ENCODE assay signal across 17 cellular contexts in the genomic region with DNA sequence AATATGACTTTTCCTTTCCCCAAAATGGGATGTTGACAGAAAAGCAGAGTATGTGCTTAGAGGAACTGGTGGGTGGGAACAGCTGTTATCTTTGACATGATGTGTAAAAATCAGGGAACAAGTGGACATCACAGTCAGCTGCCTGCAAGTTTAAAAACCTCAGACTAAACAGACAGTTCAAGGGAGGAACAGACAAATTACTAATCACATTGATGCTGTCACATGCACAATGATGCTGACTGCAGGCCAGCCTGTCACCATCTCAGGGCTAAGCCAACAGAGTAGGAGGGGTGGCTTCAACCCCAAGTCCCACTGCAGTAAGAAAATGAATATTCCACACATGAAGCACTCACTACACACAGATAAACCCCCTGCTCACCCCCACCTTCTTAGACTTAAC. TPM values are rescaled to one million over a fixed set of nuclear protein-coding genes. Genes with fewer than 3 reads are reported as not detected.
DNase-seq lines count a peak whose midpoint lies in the region; ATAC-seq and TF ChIP-seq lines count a peak whose summit lies in the region.
"Had no signal": no experiment of that assay in that cellular context is flagged by ENCODE, and none has a peak within 500 bp of the region (broad histone marks: within the 10 kb centered on the region; RNA-seq: fewer than 3 reads in every experiment).

No MANE protein-coding gene starts in this region.

- TF ChIP-seq CTCF in heart right ventricle (IDR thresholded peaks at IDR 0.05) (no peak), brain microvascular endothelial cell (IDR thresholded peaks at IDR 0.05; ENCODE audit: low read depth, low read length, missing control alignments) (no peak), CD14-positive monocyte (IDR thresholded peaks at IDR 0.05) (no peak)

- peaks cover 0 to 70% (median 30%) of the 10 kb centered on the region in 9 donors for H3K36me3 ChIP-seq in heart right ventricle
- peaks cover 21% of the 10 kb centered on the region for H3K36me3 ChIP-seq in brain microvascular endothelial cell (replicated peaks)

- peak overlapping the region in 3 of 7 donors; percentile 26 to 57 (median 51) for H3K27ac Mint-ChIP-seq in CD14-positive monocyte

- H3K27ac ChIP-seq in heart right ventricle (peak overlapping the region in 6 of 10 donors; percentile 15 to 71 (median 49)), brain microvascular endothelial cell (no peak overlapping the region)
- H3K27ac ChIP-seq: left lung, SJSA1 had no signal

- H3K4me1 ChIP-seq in heart right ventricle = peaks cover 0 to 40% (median 18%) of the 10 kb centered on the region in 9 donors
- H3K4me1 ChIP-seq: prostate gland, SJSA1 had no signal

- DNase-seq in heart right ventricle (no peak), cardiac septum (ENCODE audit: low spot score) (no peak), foreskin melanocyte (peak; percentile 38), skeletal muscle cell (ENCODE audit: low read depth) (peak; percentile 18), brain microvascular endothelial cell (no peak), CD14-positive monocyte (ENCODE audit: low spot score) (no peak), T1000 (lab: John Stamatoyannopoulos, UW) (no peak)
- DNase-seq: activated CD4-positive, alpha-beta T cell treated with anti-CD3 and anti-CD28 coated beads for 48 hours; amniotic stem cell; HCEC 1CT; left lung; natural killer cell; stimulated activated CD4-positive, alpha-beta T cell treated with anti-CD3 and anti-CD28 coated beads, Interleukin-2, amount 100 ng/mL, for 24 hours had no signal

- no peaks in the 10 kb centered on the region for H3K9me3 ChIP-seq in heart right ventricle
- H3K9me3 ChIP-seq: left lung, prostate gland, SJSA1 had no signal

- H3K4me3 Mint-ChIP-seq in CD14-positive monocyte = no peak overlapping the region
- H3K4me3 Mint-ChIP-seq: natural killer cell, type B pancreatic cell had no signal

- in situ Hi-C loops in brain microvascular endothelial cell (cut with HindIII; ENCODE audit: low pct_ligation_motif_present, low sequenced_read_pairs) = no loop called here

- peak in 3 of 8 donors; percentile 23 to 38 (median 30) for ATAC-seq in heart right ventricle
- no peak for ATAC-seq in HG02759 (IDR thresholded peaks at IDR 0.05; ENCODE audit: unreplicated experiment)
- ATAC-seq: natural killer cell had no signal

- H3K27me3 ChIP-seq in heart right ventricle (no peaks in the 10 kb centered on the region), brain microvascular endothelial cell (replicated peaks) (no peaks in the 10 kb centered on the region)
- H3K27me3 ChIP-seq: left lung, SJSA1 had no signal

- intact Hi-C loops in heart right ventricle (cut with DNase I) = loop anchor here in 2 of 10 donors (5.0 to 10.0 kb wide), 3 partner anchors 40 to 168 kb away; a partner anchor contains a TSS
- intact Hi-C loops in cardiac septum (cut with DNase I) = loop anchor here (5.0 kb wide), 1 partner anchor 165 kb away; no protein-coding TSS in a partner anchor
- intact Hi-C loops in CD14-positive monocyte (cut with micrococcal nuclease) = no loop called here

- no peaks in the 10 kb centered on the region for H3K4me1 Mint-ChIP-seq in CD14-positive monocyte
- H3K4me1 Mint-ChIP-seq: natural killer cell had no signal

- H3K4me3 ChIP-seq in heart right ventricle = no peak overlapping the region
- H3K4me3 ChIP-seq in skeletal muscle cell (ENCODE audit: low read depth, low read length) = no peak overlapping the region
- H3K4me3 ChIP-seq in brain microvascular endothelial cell (ENCODE audit: low read depth, low read length) = no peak overlapping the region
- H3K4me3 ChIP-seq: left lung, prostate gland, SJSA1 had no signal

- no peaks in the 10 kb centered on the region for H3K27me3 Mint-ChIP-seq in CD14-positive monocyte (ENCODE audit: low read depth in 3 of 3)
- H3K27me3 Mint-ChIP-seq: type B pancreatic cell had no signal

- peaks cover 63 to 74% of the 10 kb centered on the region in 2 donors for H3K36me3 Mint-ChIP-seq in CD14-positive monocyte

- no peaks in the 10 kb centered on the region for H3K9me3 Mint-ChIP-seq in CD14-positive monocyte
- H3K9me3 Mint-ChIP-seq: natural killer cell, type B pancreatic cell had no signal

RNA-seq across cellular contexts. Expression of a gene that starts 38.2 kb away (rescaled TPM):
- 10 to 100 TPM; 23.5 to 36.9 (median 27.9) TPM for total RNA-seq in heart right ventricle
- 10 to 100 TPM; 11.7 to 20.1 TPM for polyA plus RNA-seq in heart right ventricle
- 21.5 TPM for total RNA-seq in cardiac septum
- 1 to 10 TPM; 4.3 to 5.7 TPM for polyA plus RNA-seq in CD14-positive monocyte

RNA-seq across cellular contexts. Expression of a gene that starts 39.6 kb away (rescaled TPM):
- total RNA-seq in heart right ventricle (10 to 100 TPM; 13.8 to 24.2 (median 16.7) TPM), cardiac septum (15.7 TPM)
- polyA plus RNA-seq in heart right ventricle (1 to 10 TPM; 6.4 to 9.8 TPM), CD14-positive monocyte (10 to 100 TPM; 14.6 to 22.4 TPM)

Comparison
In these comparisons a context has a peak if more than half of its experiments do, and no peak if none do; other contexts are left out.
1. DNase-seq: peak in foreskin melanocyte (single experiment) and skeletal muscle cell (single experiment); none in heart right ventricle (0 of 2), cardiac septum (single experiment), brain microvascular endothelial cell (single experiment), CD14-positive monocyte (single experiment) and T1000 (single experiment).